ENCODE assay signal across 1 cellular context in genomic region chr16:30657866-30658730, GRCh38.
TF ChIP-seq lines count a peak whose summit lies in the region.

FBRS (plus strand) TSS chr16:30658431; CDS start chr16:30659519, 1,088 bp downstream.

TF ChIP-seq in WTC11, 78 proteins besides CTCF, POLR2A, EP300 and RAD21 (continued from another document):
- TF ChIP-seq FOXP4 (CRISPR knock-in tag; IDR thresholded peaks at IDR 0.05) = peak; percentile 67
- TF ChIP-seq TCF7 (CRISPR knock-in tag; IDR thresholded peaks at IDR 0.05; ENCODE audit: low read depth) = 0 out of 2 replicates have a peak, but pooled peaks have one; percentile 21
- peak; percentile 61 for TF ChIP-seq FOXK1 (CRISPR knock-in tag; IDR thresholded peaks at IDR 0.05)
- TF ChIP-seq ZNF423 (CRISPR knock-in tag; IDR thresholded peaks at IDR 0.05) = 0 out of 2 replicates have a peak, but pooled peaks have one; percentile 17
- TF ChIP-seq NFYB (CRISPR knock-in tag; conservative IDR thresholded peaks at IDR 0.05; ENCODE audit: low read depth) = peak; percentile 64; the same call in 1 of the 2 replicates
- TF ChIP-seq ZNF671 (CRISPR knock-in tag; IDR thresholded peaks at IDR 0.05) = no peak
- TF ChIP-seq, protein P1, sequence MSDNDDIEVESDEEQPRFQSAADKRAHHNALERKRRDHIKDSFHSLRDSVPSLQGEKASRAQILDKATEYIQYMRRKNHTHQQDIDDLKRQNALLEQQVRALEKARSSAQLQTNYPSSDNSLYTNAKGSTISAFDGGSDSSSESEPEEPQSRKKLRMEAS (CRISPR knock-in tag; IDR thresholded peaks at IDR 0.05) = peak; percentile 71
- TF ChIP-seq CREM (CRISPR knock-in tag; IDR thresholded peaks at IDR 0.05) = peak; percentile 52; the same call in 1 of the 2 replicates
- no peak for TF ChIP-seq PREB (CRISPR knock-in tag; IDR thresholded peaks at IDR 0.05; ENCODE audit: borderline replicate concordance)
- TF ChIP-seq ZNF263 (CRISPR knock-in tag; IDR thresholded peaks at IDR 0.05; ENCODE audit: low read depth) = peak; percentile 62; the same call in 1 of the 2 replicates
- TF ChIP-seq EMX1 (CRISPR knock-in tag; IDR thresholded peaks at IDR 0.05) = peak; percentile 65; the same call in 1 of the 2 replicates
- TF ChIP-seq, protein P2, sequence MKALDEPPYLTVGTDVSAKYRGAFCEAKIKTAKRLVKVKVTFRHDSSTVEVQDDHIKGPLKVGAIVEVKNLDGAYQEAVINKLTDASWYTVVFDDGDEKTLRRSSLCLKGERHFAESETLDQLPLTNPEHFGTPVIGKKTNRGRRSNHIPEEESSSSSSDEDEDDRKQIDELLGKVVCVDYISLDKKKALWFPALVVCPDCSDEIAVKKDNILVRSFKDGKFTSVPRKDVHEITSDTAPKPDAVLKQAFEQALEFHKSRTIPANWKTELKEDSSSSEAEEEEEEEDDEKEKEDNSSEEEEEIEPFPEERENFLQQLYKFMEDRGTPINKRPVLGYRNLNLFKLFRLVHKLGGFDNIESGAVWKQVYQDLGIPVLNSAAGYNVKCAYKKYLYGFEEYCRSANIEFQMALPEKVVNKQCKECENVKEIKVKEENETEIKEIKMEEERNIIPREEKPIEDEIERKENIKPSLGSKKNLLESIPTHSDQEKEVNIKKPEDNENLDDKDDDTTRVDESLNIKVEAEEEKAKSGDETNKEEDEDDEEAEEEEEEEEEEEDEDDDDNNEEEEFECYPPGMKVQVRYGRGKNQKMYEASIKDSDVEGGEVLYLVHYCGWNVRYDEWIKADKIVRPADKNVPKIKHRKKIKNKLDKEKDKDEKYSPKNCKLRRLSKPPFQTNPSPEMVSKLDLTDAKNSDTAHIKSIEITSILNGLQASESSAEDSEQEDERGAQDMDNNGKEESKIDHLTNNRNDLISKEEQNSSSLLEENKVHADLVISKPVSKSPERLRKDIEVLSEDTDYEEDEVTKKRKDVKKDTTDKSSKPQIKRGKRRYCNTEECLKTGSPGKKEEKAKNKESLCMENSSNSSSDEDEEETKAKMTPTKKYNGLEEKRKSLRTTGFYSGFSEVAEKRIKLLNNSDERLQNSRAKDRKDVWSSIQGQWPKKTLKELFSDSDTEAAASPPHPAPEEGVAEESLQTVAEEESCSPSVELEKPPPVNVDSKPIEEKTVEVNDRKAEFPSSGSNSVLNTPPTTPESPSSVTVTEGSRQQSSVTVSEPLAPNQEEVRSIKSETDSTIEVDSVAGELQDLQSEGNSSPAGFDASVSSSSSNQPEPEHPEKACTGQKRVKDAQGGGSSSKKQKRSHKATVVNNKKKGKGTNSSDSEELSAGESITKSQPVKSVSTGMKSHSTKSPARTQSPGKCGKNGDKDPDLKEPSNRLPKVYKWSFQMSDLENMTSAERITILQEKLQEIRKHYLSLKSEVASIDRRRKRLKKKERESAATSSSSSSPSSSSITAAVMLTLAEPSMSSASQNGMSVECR (CRISPR knock-in tag; IDR thresholded peaks at IDR 0.05; ENCODE audit: borderline replicate concordance) = peak; percentile 46; the same call in 1 of the 2 replicates
- peak; percentile 73; the same call in 1 of the 2 replicates for TF ChIP-seq ETV6 (CRISPR knock-in tag; IDR thresholded peaks at IDR 0.05)
- 0 out of 2 replicates have a peak, but pooled peaks have one; percentile 20 for TF ChIP-seq MYBL2 (CRISPR knock-in tag; IDR thresholded peaks at IDR 0.05)
- peak; percentile 81 for TF ChIP-seq TEAD1 (CRISPR knock-in tag; IDR thresholded peaks at IDR 0.05)
- TF ChIP-seq, protein P3, sequence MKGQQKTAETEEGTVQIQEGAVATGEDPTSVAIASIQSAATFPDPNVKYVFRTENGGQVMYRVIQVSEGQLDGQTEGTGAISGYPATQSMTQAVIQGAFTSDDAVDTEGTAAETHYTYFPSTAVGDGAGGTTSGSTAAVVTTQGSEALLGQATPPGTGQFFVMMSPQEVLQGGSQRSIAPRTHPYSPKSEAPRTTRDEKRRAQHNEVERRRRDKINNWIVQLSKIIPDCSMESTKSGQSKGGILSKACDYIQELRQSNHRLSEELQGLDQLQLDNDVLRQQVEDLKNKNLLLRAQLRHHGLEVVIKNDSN (CRISPR knock-in tag; IDR thresholded peaks at IDR 0.05) = peak; percentile 47; the same call in 1 of the 2 replicates
- TF ChIP-seq KAT7 (CRISPR knock-in tag; IDR thresholded peaks at IDR 0.05; ENCODE audit: borderline replicate concordance) = no peak
- TF ChIP-seq JUN (CRISPR knock-in tag; IDR thresholded peaks at IDR 0.05) = no peak
- TF ChIP-seq, protein P4, sequence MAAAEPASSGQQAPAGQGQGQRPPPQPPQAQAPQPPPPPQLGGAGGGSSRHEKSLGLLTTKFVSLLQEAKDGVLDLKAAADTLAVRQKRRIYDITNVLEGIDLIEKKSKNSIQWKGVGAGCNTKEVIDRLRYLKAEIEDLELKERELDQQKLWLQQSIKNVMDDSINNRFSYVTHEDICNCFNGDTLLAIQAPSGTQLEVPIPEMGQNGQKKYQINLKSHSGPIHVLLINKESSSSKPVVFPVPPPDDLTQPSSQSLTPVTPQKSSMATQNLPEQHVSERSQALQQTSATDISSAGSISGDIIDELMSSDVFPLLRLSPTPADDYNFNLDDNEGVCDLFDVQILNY (CRISPR knock-in tag; IDR thresholded peaks at IDR 0.05) = 0 out of 2 replicates have a peak, but pooled peaks have one; percentile 28
- peak; percentile 98 for TF ChIP-seq SMAD4 (CRISPR knock-in tag; IDR thresholded peaks at IDR 0.05)
- no peak for TF ChIP-seq GRHL2 (CRISPR knock-in tag; IDR thresholded peaks at IDR 0.05; ENCODE audit: insufficient replicate concordance, severe bottlenecking)
